ENCODE assay signal across 9 cellular contexts in genomic region chr12:99810718-99811593, GRCh38.
A peak's percentile ranks its signal among the peaks of the same experiment; 100 is the strongest.
DNase-seq lines count a peak whose midpoint lies in the region; ATAC-seq and TF ChIP-seq lines count a peak whose summit lies in the region.
"Had no signal": no experiment of that assay in that cellular context is flagged by ENCODE, and none has a peak within 500 bp of the region (broad histone marks: within the 10 kb centered on the region; RNA-seq: fewer than 3 reads in every experiment).

No MANE protein-coding gene starts in this region.

- H3K27ac ChIP-seq in ascending aorta = no peak overlapping the region
- H3K27ac ChIP-seq in right lobe of liver = no peak overlapping the region
- no peak overlapping the region for H3K27ac ChIP-seq in CD4-positive, alpha-beta memory T cell (ENCODE audit: low read depth, low read length)

- 15% methylated on average over 2 of the region's 2 CpGs for WGBS in right lobe of liver (ENCODE audit: insufficient coverage, low coverage, low lambda C conversion rate, missing lambda C conversion rate)

- POLR2A ChIA-PET in CD4-positive, alpha-beta memory T cell (lab: Charles Lee; ENCODE audit: partially characterized antibody) = no interaction called here

- H3K4me1 ChIP-seq in ascending aorta (no peaks in the 10 kb centered on the region), right lobe of liver (peaks cover 0 to 14% (median 3%) of the 10 kb centered on the region in 4 donors)
- H3K4me1 ChIP-seq in CD4-positive, alpha-beta memory T cell (ENCODE audit: insufficient read depth, low read length) = no peaks in the 10 kb centered on the region

- no peaks in the 10 kb centered on the region for H3K4me1 Mint-ChIP-seq in CD4-positive, alpha-beta memory T cell

- intact Hi-C loops in ascending aorta (cut with DNase I) = loop anchor here (5.0 kb wide), 4 partner anchors 101 to 391 kb away; partner anchors contain the start of genes ACTR6 and ANKS1B
- intact Hi-C loops in right lobe of liver (cut with DNase I) = no loop called here
- intact Hi-C loops in CD4-positive, alpha-beta memory T cell (cut with micrococcal nuclease) = no loop called here

- no peak for TF ChIP-seq POLR2A in right lobe of liver (IDR thresholded peaks at IDR 0.05)

- H3K27me3 Mint-ChIP-seq in CD4-positive, alpha-beta memory T cell = no peaks in the 10 kb centered on the region
- H3K27me3 Mint-ChIP-seq: IgD-negative memory B cell had no signal

- DNase-seq in GM06990 (ENCODE audit: extremely low read depth, insufficient read length) (no peak), NCI-H2029 (lab: John Stamatoyannopoulos, UW) (peak; percentile 82), ascending aorta (ENCODE audit: low spot score in 2 of 2) (no peak), right lobe of liver (no peak), T-helper 1 cell (no peak)
- DNase-seq in CD4-positive, alpha-beta memory T cell = no peak
- DNase-seq in stimulated activated CD4-positive, alpha-beta T cell treated with anti-CD3 and anti-CD28 coated beads, Interleukin-4, amount 100 ng/mL, for 24 hours = no peak

- CTCF ChIA-PET in CD4-positive, alpha-beta memory T cell (lab: Charles Lee; ENCODE audit: partially characterized antibody) = no interaction called here

- ATAC-seq in right lobe of liver (peak; percentile 63 to 79 (median 74)), GM18498 (IDR thresholded peaks at IDR 0.05; ENCODE audit: unreplicated experiment) (no peak)

- no peaks in the 10 kb centered on the region for H3K36me3 Mint-ChIP-seq in CD4-positive, alpha-beta memory T cell
- H3K36me3 Mint-ChIP-seq: IgD-negative memory B cell had no signal

- H3K27ac Mint-ChIP-seq in CD4-positive, alpha-beta memory T cell = no peak overlapping the region
- H3K27ac Mint-ChIP-seq: IgD-negative memory B cell had no signal

- H3K27me3 ChIP-seq in GM06990 (replicated peaks; ENCODE audit: control insufficient read depth, insufficient read depth, low read length) = no peaks in the 10 kb centered on the region
- no peaks in the 10 kb centered on the region for H3K27me3 ChIP-seq in ascending aorta
- no peaks in the 10 kb centered on the region for H3K27me3 ChIP-seq in right lobe of liver
- H3K27me3 ChIP-seq in CD4-positive, alpha-beta memory T cell (ENCODE audit: insufficient read depth, low read length) = no peaks in the 10 kb centered on the region

- H3K9me3 ChIP-seq in ascending aorta = no peaks in the 10 kb centered on the region
- no peaks in the 10 kb centered on the region for H3K9me3 ChIP-seq in right lobe of liver
- H3K9me3 ChIP-seq in CD4-positive, alpha-beta memory T cell (ENCODE audit: control insufficient read depth in 1 of 2, low read length in 2 of 2) = no peaks in the 10 kb centered on the region

- no peak overlapping the region for H3K4me3 Mint-ChIP-seq in CD4-positive, alpha-beta memory T cell
- H3K4me3 Mint-ChIP-seq: IgD-negative memory B cell had no signal

- H3K36me3 ChIP-seq in GM06990 (ENCODE audit: control insufficient read depth, insufficient read depth, low read length) (no peaks in the 10 kb centered on the region), ascending aorta (peaks cover 0 to 6% of the 10 kb centered on the region in 2 donors), right lobe of liver (no peaks in the 10 kb centered on the region)
- no peaks in the 10 kb centered on the region for H3K36me3 ChIP-seq in CD4-positive, alpha-beta memory T cell (ENCODE audit: insufficient read depth, low read length)

- H3K4me3 ChIP-seq in GM06990 (replicated peaks; ENCODE audit: low read depth, low read length) (no peak overlapping the region), ascending aorta (no peak overlapping the region), right lobe of liver (no peak overlapping the region)
- no peak overlapping the region for H3K4me3 ChIP-seq in CD4-positive, alpha-beta memory T cell (ENCODE audit: low read length in 2 of 2)

- peak; percentile 22 for TF ChIP-seq CTCF in GM06990 (IDR thresholded peaks at IDR 0.05; ENCODE audit: insufficient read depth, low read length, poor library complexity, severe bottlenecking)
- TF ChIP-seq CTCF in ascending aorta (IDR thresholded peaks at IDR 0.05) = peak in 2 of 3 experiments; percentile 30 to 51
- TF ChIP-seq CTCF in right lobe of liver (IDR thresholded peaks at IDR 0.05) = peak; percentile 45 to 50 (median 48)

- H3K9me3 Mint-ChIP-seq in CD4-positive, alpha-beta memory T cell = peaks cover 0 to 3% (median 0%) of the 10 kb centered on the region in 8 donors
- H3K9me3 Mint-ChIP-seq: IgD-negative memory B cell had no signal
